ENCODE assay signal across 8 cellular contexts in the genomic region with DNA sequence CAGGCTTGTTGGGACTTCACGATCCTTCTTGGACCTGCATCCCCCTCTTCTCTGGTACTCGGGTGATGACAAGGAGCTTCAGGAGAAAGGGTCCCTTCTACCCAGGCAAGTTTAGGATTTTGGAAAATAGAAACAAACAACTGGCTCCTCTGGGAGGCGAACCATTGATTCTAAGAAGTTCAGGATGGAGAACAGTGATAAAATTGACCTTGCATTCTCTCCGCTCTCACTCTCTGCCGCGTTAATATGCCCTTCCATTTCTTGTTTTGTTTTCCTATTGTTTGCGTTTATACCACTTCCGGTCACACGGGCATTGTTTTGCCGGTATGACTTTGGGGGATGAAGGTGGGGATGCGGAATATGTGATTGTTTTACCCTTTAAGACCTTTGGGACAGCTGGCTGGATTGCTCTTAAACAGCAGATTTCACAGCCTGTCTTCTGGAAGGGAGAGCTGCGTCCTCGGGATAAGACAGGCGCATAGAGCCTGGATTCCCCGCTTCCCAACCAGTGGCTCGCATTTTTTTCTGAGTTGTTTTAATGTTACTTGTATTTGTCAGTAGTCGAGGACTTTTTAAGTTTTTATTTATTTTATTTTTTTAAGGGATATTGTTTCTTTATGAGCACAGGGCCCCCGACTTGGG.
DNase-seq lines count a peak whose midpoint lies in the region; ATAC-seq, FAIRE-seq and TF ChIP-seq lines count a peak whose summit lies in the region.

No MANE protein-coding gene starts in this region.

- intact Hi-C loops in Right ventricle myocardium superior (cut with DNase I), result no loop called here
- intact Hi-C loops in activated T-helper 1 cell treated with anti-CD3 and anti-CD28 coated beads, Interleukin-12 subunit alpha, Interleukin-12 subunit beta, Interleukin-2, Interleukin-4 antibody, amounts not matched to agents 30 ng/mL and 10 ng/mL and 1 ng/mL, durations not matched to agents 14 hours and 24 hours and 36 hours (cut with micrococcal nuclease), result no loop called here

- ATAC-seq in Right ventricle myocardium superior (ENCODE audit: poor library complexity) (no peak), GM21825 (IDR thresholded peaks at IDR 0.05; ENCODE audit: unreplicated experiment) (no peak)

- no peak overlapping the region for H3K27ac Mint-ChIP-seq in activated T-helper 1 cell treated with anti-CD3 and anti-CD28 coated beads, Interleukin-12 subunit alpha, Interleukin-12 subunit beta, Interleukin-2, Interleukin-4 antibody, amounts not matched to agents 30 ng/mL and 10 ng/mL and 1 ng/mL, durations not matched to agents 14 hours and 24 hours and 36 hours

- DNase-seq in right atrium auricular region (ENCODE audit: low spot score) (no peak), Right ventricle myocardium superior (no peak), iris pigment epithelial cell (ENCODE audit: low read depth) (peak; percentile 33), urothelium cell line (ENCODE audit: low spot score) (peak; percentile 32), NCI-H1694 (lab: John Stamatoyannopoulos, UW) (no peak), occipital lobe (lab: John Stamatoyannopoulos, UW) (no peak)
- no peak for DNase-seq in activated T-helper 1 cell treated with anti-CD3 and anti-CD28 coated beads, Interleukin-12 subunit alpha, Interleukin-12 subunit beta, Interleukin-2, Interleukin-4 antibody, amounts not matched to agents 30 ng/mL and 10 ng/mL and 1 ng/mL, durations not matched to agents 14 hours and 24 hours and 36 hours (ENCODE audit: low spot score)

- H3K36me3 Mint-ChIP-seq in activated T-helper 1 cell treated with anti-CD3 and anti-CD28 coated beads, Interleukin-12 subunit alpha, Interleukin-12 subunit beta, Interleukin-2, Interleukin-4 antibody, amounts not matched to agents 30 ng/mL and 10 ng/mL and 1 ng/mL, durations not matched to agents 14 hours and 24 hours and 36 hours (ENCODE audit: low read depth), result peaks cover 5% of the 10 kb centered on the region

- no peaks in the 10 kb centered on the region for H3K9me3 ChIP-seq in right atrium auricular region

- H3K9me3 Mint-ChIP-seq in activated T-helper 1 cell treated with anti-CD3 and anti-CD28 coated beads, Interleukin-12 subunit alpha, Interleukin-12 subunit beta, Interleukin-2, Interleukin-4 antibody, amounts not matched to agents 30 ng/mL and 10 ng/mL and 1 ng/mL, durations not matched to agents 14 hours and 24 hours and 36 hours, result no peaks in the 10 kb centered on the region

- H3K36me3 ChIP-seq in right atrium auricular region, result no peaks in the 10 kb centered on the region

- no peaks in the 10 kb centered on the region for H3K27me3 ChIP-seq in right atrium auricular region

- H3K4me3 Mint-ChIP-seq in activated T-helper 1 cell treated with anti-CD3 and anti-CD28 coated beads, Interleukin-12 subunit alpha, Interleukin-12 subunit beta, Interleukin-2, Interleukin-4 antibody, amounts not matched to agents 30 ng/mL and 10 ng/mL and 1 ng/mL, durations not matched to agents 14 hours and 24 hours and 36 hours, result peak overlapping the region; percentile 80

- peaks cover 0 to 8% of the 10 kb centered on the region in 2 donors for H3K4me1 ChIP-seq in right atrium auricular region

- H3K27me3 Mint-ChIP-seq in activated T-helper 1 cell treated with anti-CD3 and anti-CD28 coated beads, Interleukin-12 subunit alpha, Interleukin-12 subunit beta, Interleukin-2, Interleukin-4 antibody, amounts not matched to agents 30 ng/mL and 10 ng/mL and 1 ng/mL, durations not matched to agents 14 hours and 24 hours and 36 hours (ENCODE audit: insufficient read depth), result peaks cover 39% of the 10 kb centered on the region

- H3K27ac ChIP-seq in right atrium auricular region, result no peak overlapping the region

- H3K4me3 ChIP-seq in right atrium auricular region, result peak overlapping the region; percentile 21 to 30

- peaks cover 19% of the 10 kb centered on the region for H3K4me1 Mint-ChIP-seq in activated T-helper 1 cell treated with anti-CD3 and anti-CD28 coated beads, Interleukin-12 subunit alpha, Interleukin-12 subunit beta, Interleukin-2, Interleukin-4 antibody, amounts not matched to agents 30 ng/mL and 10 ng/mL and 1 ng/mL, durations not matched to agents 14 hours and 24 hours and 36 hours (ENCODE audit: low read depth)

- no peak for TF ChIP-seq CTCF in right atrium auricular region (IDR thresholded peaks at IDR 0.05)

- FAIRE-seq in urothelium cell line (lab: Jason Lieb, UNC), result no peak

Comparison
In these comparisons a context has a peak if more than half of its experiments do, and no peak if none do; other contexts are left out.
1. DNase-seq: peak in iris pigment epithelial cell (single experiment) and urothelium cell line (single experiment); none in right atrium auricular region (single experiment), Right ventricle myocardium superior (single experiment), activated T-helper 1 cell treated with anti-CD3 and anti-CD28 coated beads, Interleukin-12 subunit alpha, Interleukin-12 subunit beta, Interleukin-2, Interleukin-4 antibody, amounts not matched to agents 30 ng/mL and 10 ng/mL and 1 ng/mL, durations not matched to agents 14 hours and 24 hours and 36 hours (single experiment), NCI-H1694 (single experiment) and occipital lobe (single experiment).